In genomic region chr16:8554881-8555280, GRCh38 we compare ENCODE assay signal across 25 cellular contexts. TPM values are rescaled to one million over a fixed set of nuclear protein-coding genes. Genes with fewer than 3 reads are reported as not detected.
DNase-seq lines count a peak whose midpoint lies in the region; ATAC-seq lines count a peak whose summit lies in the region.
"Had no signal": no experiment of that assay in that cellular context is flagged by ENCODE, and none has a peak within 500 bp of the region (broad histone marks: within the 10 kb centered on the region; RNA-seq: fewer than 3 reads in every experiment).

No MANE protein-coding gene starts in this region.

- no peak for DNase-seq in SK-N-DZ (ENCODE audit: low spot score)
- no peak for DNase-seq in activated T-cell treated with anti-CD3 and anti-CD28 coated beads, Interleukin-2, amount 50 U/mL, for 4 hours
- DNase-seq in NCI-H1092 (lab: John Stamatoyannopoulos, UW): no peak
- no peak for DNase-seq in stimulated activated naive CD4-positive, alpha-beta T cell treated with Interleukin-2 at 50 U/mL for 16 hours (lab: John Stamatoyannopoulos, UW)
- DNase-seq: AML-193; Caco-2; CD8-positive, alpha-beta T cell; GM23248; H9; MM.1S; NCI-H1417; NCI-H1694 treated with DMSO at 0.1 percent for 48 hours; NCI-H2081; NCI-H2227 treated with DMSO at 0.1 percent for 48 hours; NCI-H526 treated with DMSO at 0.1 percent for 48 hours; Right ventricle myocardium superior; RPMI8226 had no signal

- no peaks in the 10 kb centered on the region for H3K36me3 Mint-ChIP-seq in activated T-cell treated with anti-CD3 and anti-CD28 coated beads, Interleukin-2, amount 50 U/mL, for 4 hours (ENCODE audit: insufficient read depth)
- H3K36me3 Mint-ChIP-seq: CD8-positive, alpha-beta T cell; IgD-negative memory B cell had no signal

- peaks cover 44% of the 10 kb centered on the region for H3K27me3 Mint-ChIP-seq in activated T-cell treated with anti-CD3 and anti-CD28 coated beads, Interleukin-2, amount 50 U/mL, for 4 hours (ENCODE audit: low read depth)

- ATAC-seq in GM19023 (IDR thresholded peaks at IDR 0.05; ENCODE audit: unreplicated experiment) (peak; percentile 79), HG02610 (IDR thresholded peaks at IDR 0.05; ENCODE audit: unreplicated experiment) (peak; percentile 87), HG03432 (IDR thresholded peaks at IDR 0.05; ENCODE audit: unreplicated experiment) (peak; percentile 90)
- ATAC-seq in activated T-cell treated with anti-CD3 and anti-CD28 coated beads, Interleukin-2, amount 50 U/mL, for 4 hours: no peak
- ATAC-seq: A549; CD8-positive, alpha-beta T cell had no signal

- no peaks in the 10 kb centered on the region for H3K4me1 Mint-ChIP-seq in activated T-cell treated with anti-CD3 and anti-CD28 coated beads, Interleukin-2, amount 50 U/mL, for 4 hours (ENCODE audit: low read depth)
- H3K4me1 Mint-ChIP-seq: IgD-negative memory B cell had no signal

- no peak overlapping the region for H3K4me3 Mint-ChIP-seq in activated T-cell treated with anti-CD3 and anti-CD28 coated beads, Interleukin-2, amount 50 U/mL, for 4 hours
- H3K4me3 Mint-ChIP-seq: CD8-positive, alpha-beta T cell; H9; IgD-negative memory B cell had no signal

- no peaks in the 10 kb centered on the region for H3K9me3 Mint-ChIP-seq in activated T-cell treated with anti-CD3 and anti-CD28 coated beads, Interleukin-2, amount 50 U/mL, for 4 hours
- H3K9me3 Mint-ChIP-seq: CD8-positive, alpha-beta T cell had no signal

RNA-seq across cellular contexts. Expression of gene TMEM114, which starts 35.4 kb away (rescaled TPM):
- polyA plus RNA-seq in SK-N-DZ (2014; cell fraction: cytosol; rRNA removed): not detected in 2 replicates
- not detected in 2 replicates for polyA plus RNA-seq in SK-N-DZ (2014; cell fraction: nucleus; rRNA removed)
- total RNA-seq in activated T-cell treated with anti-CD3 and anti-CD28 coated beads, Interleukin-2, amount 50 U/mL, for 4 hours: not detected
- total RNA-seq: Caco-2; CD8-positive, alpha-beta T cell; GM23248; NCI-H460; Right ventricle myocardium superior; SJSA1; T-helper 1 cell treated with Interleukin-12 subunit alpha and Interleukin-12 subunit beta and Interleukin-4 antibody, amounts not matched to agents 30 ng/mL and 1 ng/mL, for 36 hours had no signal
- polyA plus RNA-seq: A549, GM23248, IgD-negative memory B cell had no signal

Comparison
In these comparisons a context has a peak if more than half of its experiments do, and no peak if none do; other contexts are left out.
1. ATAC-seq: peak in GM19023 (single experiment), HG02610 (single experiment) and HG03432 (single experiment); none in activated T-cell treated with anti-CD3 and anti-CD28 coated beads, Interleukin-2, amount 50 U/mL, for 4 hours (0 of 2).